19 cellular contexts compared by ENCODE assay signal in genomic region chr13:99044764-99045163, GRCh38.
DNase-seq lines count a peak whose midpoint lies in the region; ATAC-seq and TF ChIP-seq lines count a peak whose summit lies in the region.
"Had no signal": no experiment of that assay in that cellular context is flagged by ENCODE, and none has a peak within 500 bp of the region (broad histone marks: within the 10 kb centered on the region; RNA-seq: fewer than 3 reads in every experiment).

No MANE protein-coding gene starts in this region.

- peaks cover 29 to 91% (median 68%) of the 10 kb centered on the region in 11 experiments for H3K27me3 ChIP-seq in BLaER1 treated with 17β-estradiol and CSF1 and Interleukin-3, amounts not matched to agents 10 nM and 100 nM
- H3K27me3 ChIP-seq in CD8-positive, alpha-beta T cell (ENCODE audit: insufficient read depth, low read length) = no peaks in the 10 kb centered on the region
- no peaks in the 10 kb centered on the region for H3K27me3 ChIP-seq in esophagus (ENCODE audit: control insufficient read depth in 1 of 2, insufficient read depth in 2 of 2, low read length in 2 of 2)
- H3K27me3 ChIP-seq: upper lobe of left lung had no signal

- peak overlapping the region in 1 of 11 experiments; percentile 37; a peak in 1 of 22 replicates for H3K9ac ChIP-seq in BLaER1 treated with 17β-estradiol and CSF1 and Interleukin-3, amounts not matched to agents 10 nM and 100 nM

- no peak overlapping the region for H3K4me3 Mint-ChIP-seq in CD8-positive, alpha-beta T cell
- no peak overlapping the region for H3K4me3 Mint-ChIP-seq in activated CD8-positive, alpha-beta T cell treated with anti-CD3 and anti-CD28 coated beads for 36 hours
- no peak overlapping the region for H3K4me3 Mint-ChIP-seq in stimulated activated memory B cell treated with anti-CD40 and anti-IgM and Interleukin-4, amounts not matched to agents 10 μg/mL and 1 μg/mL and 100 μg/mL, for 72 hours

- CTCF ChIA-PET in CD8-positive, alpha-beta T cell (lab: Charles Lee) = interaction anchor here (0.6 to 2.8 kb wide), 2 partner anchors 11 to 236 kb away, joined by 3 to 22 read pairs; no protein-coding TSS in a partner anchor
- CTCF ChIA-PET in activated CD8-positive, alpha-beta T cell treated with anti-CD3 and anti-CD28 coated beads for 36 hours (lab: Charles Lee) = interaction anchor here (1.1 to 3.3 kb wide), 6 partner anchors 11 to 222 kb away, joined by 3 to 26 read pairs (median 4); no protein-coding TSS in a partner anchor

- peaks cover 3% of the 10 kb centered on the region for H3K36me3 Mint-ChIP-seq in CD8-positive, alpha-beta T cell
- peaks cover 2% of the 10 kb centered on the region for H3K36me3 Mint-ChIP-seq in activated CD8-positive, alpha-beta T cell treated with anti-CD3 and anti-CD28 coated beads for 36 hours (ENCODE audit: low read depth)
- peaks cover 6% of the 10 kb centered on the region for H3K36me3 Mint-ChIP-seq in stimulated activated memory B cell treated with anti-CD40 and anti-IgM and Interleukin-4, amounts not matched to agents 10 μg/mL and 1 μg/mL and 100 μg/mL, for 72 hours

- peak overlapping the region; percentile 78 to 91 (median 84); a peak in 21 of 22 replicates for H3K4me2 ChIP-seq in BLaER1 treated with 17β-estradiol and CSF1 and Interleukin-3, amounts not matched to agents 10 nM and 100 nM

- H4K20me1 ChIP-seq in BLaER1 treated with 17β-estradiol and CSF1 and Interleukin-3, amounts not matched to agents 10 nM and 100 nM = peaks cover 0 to 11% (median 0%) of the 10 kb centered on the region in 11 experiments; a peak in 7 of 22 replicates

- H3K4me1 Mint-ChIP-seq in CD8-positive, alpha-beta T cell (ENCODE audit: low read depth) = peaks cover 88% of the 10 kb centered on the region
- peaks cover 84% of the 10 kb centered on the region for H3K4me1 Mint-ChIP-seq in activated CD8-positive, alpha-beta T cell treated with anti-CD3 and anti-CD28 coated beads for 36 hours (ENCODE audit: low read depth)
- H3K4me1 Mint-ChIP-seq in stimulated activated memory B cell treated with anti-CD40 and anti-IgM and Interleukin-4, amounts not matched to agents 10 μg/mL and 1 μg/mL and 100 μg/mL, for 72 hours = peaks cover 47% of the 10 kb centered on the region

- POLR2A ChIA-PET in CD8-positive, alpha-beta T cell (lab: Charles Lee) = interaction anchor here (2.0 to 5.3 kb wide), 2 partner anchors 41 to 44 kb away, joined by 7 to 35 read pairs; no protein-coding TSS in a partner anchor
- POLR2A ChIA-PET in activated CD8-positive, alpha-beta T cell treated with anti-CD3 and anti-CD28 coated beads for 36 hours (lab: Charles Lee) = interaction anchor here (1.0 to 1.1 kb wide), 2 partner anchors 39 to 57 kb away, joined by 3 read pairs; no protein-coding TSS in a partner anchor

- no peaks in the 10 kb centered on the region for H3K27me3 Mint-ChIP-seq in CD8-positive, alpha-beta T cell (ENCODE audit: low read depth)
- no peaks in the 10 kb centered on the region for H3K27me3 Mint-ChIP-seq in activated CD8-positive, alpha-beta T cell treated with anti-CD3 and anti-CD28 coated beads for 36 hours
- H3K27me3 Mint-ChIP-seq in stimulated activated memory B cell treated with anti-CD40 and anti-IgM and Interleukin-4, amounts not matched to agents 10 μg/mL and 1 μg/mL and 100 μg/mL, for 72 hours = peaks cover 53% of the 10 kb centered on the region

- H3K27ac ChIP-seq in BLaER1 treated with 17β-estradiol and CSF1 and Interleukin-3, amounts not matched to agents 10 nM and 100 nM = peak overlapping the region in 8 of 11 experiments; percentile 76 to 88 (median 80); a peak in 13 of 22 replicates
- H3K27ac ChIP-seq in CD8-positive, alpha-beta T cell (ENCODE audit: low read depth, low read length) = no peak overlapping the region
- H3K27ac ChIP-seq in esophagus (ENCODE audit: low read depth in 2 of 2, low read length in 1 of 2) = peak overlapping the region; percentile 26 to 33
- H3K27ac ChIP-seq: psoas muscle had no signal

- no peak for TF ChIP-seq CTCF in CD8-positive, alpha-beta T cell (IDR thresholded peaks at IDR 0.05)
- TF ChIP-seq CTCF in activated CD8-positive, alpha-beta T cell treated with anti-CD3 and anti-CD28 coated beads for 36 hours (IDR thresholded peaks at IDR 0.05) = no peak

- intact Hi-C loops in CD8-positive, alpha-beta T cell (cut with DNase I, micrococcal nuclease) = no loop called here
- intact Hi-C loops in activated CD8-positive, alpha-beta T cell treated with anti-CD3 and anti-CD28 coated beads for 36 hours (cut with micrococcal nuclease) = no loop called here

- no peaks in the 10 kb centered on the region for H3K9me3 Mint-ChIP-seq in CD8-positive, alpha-beta T cell
- no peaks in the 10 kb centered on the region for H3K9me3 Mint-ChIP-seq in activated CD8-positive, alpha-beta T cell treated with anti-CD3 and anti-CD28 coated beads for 36 hours
- H3K9me3 Mint-ChIP-seq in stimulated activated memory B cell treated with anti-CD40 and anti-IgM and Interleukin-4, amounts not matched to agents 10 μg/mL and 1 μg/mL and 100 μg/mL, for 72 hours = no peaks in the 10 kb centered on the region

- DNase-seq in CD8-positive, alpha-beta T cell = peak in 1 of 7 experiments; percentile 46
- no peak for DNase-seq in activated CD8-positive, alpha-beta T cell treated with anti-CD3 and anti-CD28 coated beads for 36 hours
- DNase-seq in A172 (ENCODE audit: low spot score) = no peak
- DNase-seq: activated CD4-positive, CD25-positive, alpha-beta regulatory T cell; activated CD8-positive, alpha-beta memory T cell treated with anti-CD3 and anti-CD28 coated beads, Interleukin-2, amount 50 U/mL, for 48 hours; H7; heart left ventricle; left lung; mucosa of descending colon; NCI-H1092 treated with DMSO at 0.1 percent for 48 hours; NCI-H2081; NCI-H446; psoas muscle; upper lobe of left lung had no signal

- peaks cover 60 to 81% (median 73%) of the 10 kb centered on the region in 10 experiments for H3K4me1 ChIP-seq in BLaER1 treated with 17β-estradiol and CSF1 and Interleukin-3, amounts not matched to agents 10 nM and 100 nM
- peaks cover 81% of the 10 kb centered on the region for H3K4me1 ChIP-seq in CD8-positive, alpha-beta T cell (ENCODE audit: insufficient read depth, low read length)
- peaks cover 6 to 8% of the 10 kb centered on the region in 2 donors for H3K4me1 ChIP-seq in esophagus (ENCODE audit: control insufficient read depth in 2 of 2, insufficient read depth in 2 of 2, low read length in 1 of 2)
- H3K4me1 ChIP-seq: psoas muscle had no signal

- no peaks in the 10 kb centered on the region for H3K9me3 ChIP-seq in BLaER1 treated with 17β-estradiol and CSF1 and Interleukin-3, amounts not matched to agents 10 nM and 100 nM (replicated peaks in 1 of 11)
- no peaks in the 10 kb centered on the region for H3K9me3 ChIP-seq in CD8-positive, alpha-beta T cell (ENCODE audit: low read length)
- no peaks in the 10 kb centered on the region for H3K9me3 ChIP-seq in esophagus (ENCODE audit: control insufficient read depth in 2 of 2, insufficient read depth in 1 of 2, low read depth in 1 of 2, low read length in 1 of 2)
- H3K9me3 ChIP-seq: heart left ventricle, left lung, mucosa of descending colon, psoas muscle, upper lobe of left lung had no signal

- no peak overlapping the region for H3K4me3 ChIP-seq in BLaER1 treated with 17β-estradiol and CSF1 and Interleukin-3, amounts not matched to agents 10 nM and 100 nM
- no peak overlapping the region for H3K4me3 ChIP-seq in CD8-positive, alpha-beta T cell (ENCODE audit: low read depth, low read length)
- H3K4me3 ChIP-seq in esophagus (ENCODE audit: low read depth in 1 of 2, low read length in 2 of 2) = no peak overlapping the region
- H3K4me3 ChIP-seq: heart left ventricle, left lung, mucosa of descending colon, psoas muscle, upper lobe of left lung had no signal

- no peak for ATAC-seq in CD8-positive, alpha-beta T cell
- ATAC-seq in activated CD8-positive, alpha-beta T cell treated with anti-CD3 and anti-CD28 coated beads for 36 hours = no peak
- no peak for ATAC-seq in stimulated activated memory B cell treated with anti-CD40 and anti-IgM and Interleukin-4, amounts not matched to agents 10 μg/mL and 1 μg/mL and 100 μg/mL, for 72 hours
- no peak for ATAC-seq in HG02973 (IDR thresholded peaks at IDR 0.05; ENCODE audit: unreplicated experiment)
- no peak for ATAC-seq in activated CD4-positive, CD25-positive, alpha-beta regulatory T cell treated with anti-CD3 and anti-CD28 coated beads, Interleukin-2, amount 50 U/mL, for 24 hours
- ATAC-seq: heart left ventricle, mucosa of descending colon, psoas muscle had no signal

- H3K27ac Mint-ChIP-seq in CD8-positive, alpha-beta T cell = peak overlapping the region; percentile 91
- H3K27ac Mint-ChIP-seq in activated CD8-positive, alpha-beta T cell treated with anti-CD3 and anti-CD28 coated beads for 36 hours = peak overlapping the region; percentile 31
- no peak overlapping the region for H3K27ac Mint-ChIP-seq in stimulated activated memory B cell treated with anti-CD40 and anti-IgM and Interleukin-4, amounts not matched to agents 10 μg/mL and 1 μg/mL and 100 μg/mL, for 72 hours

- H3K36me3 ChIP-seq in BLaER1 treated with 17β-estradiol and CSF1 and Interleukin-3, amounts not matched to agents 10 nM and 100 nM = no peaks in the 10 kb centered on the region
- H3K36me3 ChIP-seq in CD8-positive, alpha-beta T cell (ENCODE audit: insufficient read depth, low read length) = no peaks in the 10 kb centered on the region
- no peaks in the 10 kb centered on the region for H3K36me3 ChIP-seq in esophagus (ENCODE audit: control insufficient read depth in 2 of 2, insufficient read depth in 2 of 2, low read length in 1 of 2)
- H3K36me3 ChIP-seq: heart left ventricle, left lung, upper lobe of left lung had no signal

- 76 to 77% methylated on average over 4 of the region's 4 CpGs for WGBS in esophagus, 2 donors
